ENCODE assay signal across 18 cellular contexts in the genomic region with DNA sequence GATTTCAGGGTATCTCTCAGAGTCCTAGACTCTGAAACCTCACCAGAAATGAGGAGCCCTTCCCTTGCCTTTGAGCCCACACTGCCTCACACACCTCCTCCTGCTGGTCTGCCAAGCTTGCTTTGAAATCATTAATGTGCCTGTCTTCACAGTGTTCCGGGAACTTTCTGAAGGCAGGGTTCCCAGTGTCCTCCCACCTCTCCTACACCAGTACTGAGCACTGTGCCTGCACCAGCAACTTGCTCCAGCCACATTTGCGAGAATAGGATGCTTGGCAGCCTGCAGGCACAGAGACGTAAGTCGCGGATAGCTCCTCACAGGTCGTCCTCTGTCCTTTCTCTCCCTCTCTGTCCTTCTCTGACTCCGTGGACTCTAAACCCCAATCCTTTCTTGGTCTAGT.
"Had no signal": no experiment of that assay in that cellular context is flagged by ENCODE, and none has a peak within 500 bp of the region (broad histone marks: within the 10 kb centered on the region; RNA-seq: fewer than 3 reads in every experiment).

No MANE protein-coding gene starts in this region.

- H3K27me3 ChIP-seq: neural progenitor cell, upper lobe of left lung, uterus had no signal

- H3K27ac ChIP-seq: coronary artery, heart left ventricle, neural progenitor cell, parathyroid adenoma, tibial artery, upper lobe of left lung, uterus had no signal

- H3K4me2 ChIP-seq: neural progenitor cell had no signal

- H2AFZ ChIP-seq: neural progenitor cell, parathyroid adenoma had no signal

- H3K4me3 Mint-ChIP-seq: naive thymus-derived CD4-positive, alpha-beta T cell; neural progenitor cell; stimulated activated effector memory CD8-positive, alpha-beta T cell treated with anti-CD3 and anti-CD28 coated beads, Interleukin-12 subunit alpha, Interleukin-12 subunit beta, amount 100 ng/mL, for 72 hours had no signal

- H3K9me3 ChIP-seq: heart left ventricle, tibial artery, upper lobe of left lung, uterus had no signal

- H3K4me1 ChIP-seq: parathyroid adenoma, tibial artery, upper lobe of left lung, uterus had no signal

- H3K4me3 ChIP-seq: coronary artery, heart left ventricle, neural progenitor cell, tibial artery, upper lobe of left lung, uterus had no signal

- H3K9me3 Mint-ChIP-seq: neural progenitor cell; stimulated activated effector memory CD8-positive, alpha-beta T cell treated with anti-CD3 and anti-CD28 coated beads, Interleukin-12 subunit alpha, Interleukin-12 subunit beta, amount 100 ng/mL, for 72 hours had no signal

- H3K4me1 Mint-ChIP-seq: naive thymus-derived CD4-positive, alpha-beta T cell; stimulated activated effector memory CD8-positive, alpha-beta T cell treated with anti-CD3 and anti-CD28 coated beads, Interleukin-12 subunit alpha, Interleukin-12 subunit beta, amount 100 ng/mL, for 72 hours had no signal

- H3K36me3 Mint-ChIP-seq: naive thymus-derived CD4-positive, alpha-beta T cell; neural progenitor cell; stimulated activated effector memory CD8-positive, alpha-beta T cell treated with anti-CD3 and anti-CD28 coated beads, Interleukin-12 subunit alpha, Interleukin-12 subunit beta, amount 100 ng/mL, for 72 hours had no signal

- H3K79me2 ChIP-seq: parathyroid adenoma had no signal

- H3K36me3 ChIP-seq: heart left ventricle, neural progenitor cell, tibial artery, upper lobe of left lung, uterus had no signal

- H3K27ac Mint-ChIP-seq: naive thymus-derived CD4-positive, alpha-beta T cell; neural progenitor cell; stimulated activated effector memory CD8-positive, alpha-beta T cell treated with anti-CD3 and anti-CD28 coated beads, Interleukin-12 subunit alpha, Interleukin-12 subunit beta, amount 100 ng/mL, for 72 hours had no signal

- DNase-seq: effector CD8-positive, alpha-beta T cell; foreskin melanocyte; heart left ventricle; hippocampal formation; islet precursor cell; mammary epithelial cell; naive thymus-derived CD4-positive, alpha-beta T cell; right cardiac atrium; stimulated activated CD4-positive, alpha-beta T cell treated with anti-CD3 and anti-CD28 coated beads, Interleukin-4, amount 100 ng/mL, for 1 hour; stimulated activated CD8-positive, alpha-beta memory T cell treated with anti-CD3 and anti-CD28 coated beads, Interleukin-4, amount 100 ng/mL, for 48 hours; stimulated activated naive CD8-positive, alpha-beta T cell treated with anti-CD3 and anti-CD28 coated beads, Interleukin-15, Interleukin-2, amounts not matched to agents 100 U/mL and 50 U/mL, for 24 hours; tibial artery; upper lobe of left lung; uterus had no signal

- H3K9ac ChIP-seq: neural progenitor cell, parathyroid adenoma had no signal
